In the genomic region with DNA sequence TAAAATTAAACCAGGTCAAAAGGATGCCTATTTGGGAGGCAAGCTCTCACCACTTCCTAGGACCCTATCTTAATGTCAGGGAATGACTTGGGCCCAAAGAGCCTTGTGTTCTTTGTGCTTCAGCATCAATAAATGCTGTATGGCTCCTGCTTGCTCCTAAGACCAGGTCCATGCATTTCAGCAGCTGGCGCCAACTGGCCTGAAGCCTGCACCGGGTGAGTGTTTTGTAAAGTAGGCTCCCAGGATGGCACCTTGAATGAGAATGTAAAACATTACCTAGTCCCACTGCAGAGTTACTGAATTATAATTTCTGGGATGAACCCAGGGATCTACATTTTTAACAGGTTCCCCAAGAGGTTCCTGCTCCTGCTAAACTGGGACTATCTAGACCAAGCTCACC, we compare ENCODE assay signal across 27 cellular contexts. TPM values are rescaled to one million over a fixed set of nuclear protein-coding genes. Genes with fewer than 3 reads are reported as not detected.
"Had no signal": no experiment of that assay in that cellular context is flagged by ENCODE, and none has a peak within 500 bp of the region (broad histone marks: within the 10 kb centered on the region; RNA-seq: fewer than 3 reads in every experiment).

No MANE protein-coding gene starts in this region.

- ATAC-seq: stimulated activated effector memory CD8-positive, alpha-beta T cell treated with anti-CD3 and anti-CD28 coated beads, Interleukin-12 subunit alpha, Interleukin-12 subunit beta, amount 100 ng/mL, for 72 hours; stimulated activated memory B cell treated with anti-CD40 and anti-IgM and Interleukin-4, amounts not matched to agents 10 μg/mL and 1 μg/mL and 100 μg/mL, for 72 hours; stimulated activated naive B cell treated with anti-CD40 and anti-IgM and Interleukin-4, amounts not matched to agents 10 μg/mL and 1 μg/mL and 100 μg/mL, for 72 hours; stimulated activated naive CD8-positive, alpha-beta T cell treated with anti-CD3 and anti-CD28 coated beads, Interleukin-15, amount 100 ng/mL, for 72 hours; stimulated activated naive CD8-positive, alpha-beta T cell treated with anti-CD3 and anti-CD28 coated beads, Interleukin-15, Interleukin-2, amounts not matched to agents 100 U/mL and 50 U/mL, for 24 hours; upper lobe of right lung had no signal

- DNase-seq: stimulated activated CD4-positive, alpha-beta T cell treated with anti-CD3 and anti-CD28 coated beads, Interleukin-2, amount 100 ng/mL, for 48 hours; stimulated activated CD4-positive, alpha-beta T cell treated with anti-CD3 and anti-CD28 coated beads, Interleukin-4, amount 100 ng/mL, for 1 hour; stimulated activated CD4-positive, alpha-beta T cell treated with anti-CD3 and anti-CD28 coated beads, Interleukin-4, amount 100 ng/mL, for 24 hours; stimulated activated CD4-positive, alpha-beta T cell treated with anti-CD3 and anti-CD28 coated beads, Interleukin-4, amount 100 ng/mL, for 4 hours; stimulated activated CD8-positive, alpha-beta memory T cell treated with anti-CD3 and anti-CD28 coated beads, Interleukin-4, amount 100 ng/mL, for 48 hours; stimulated activated naive B cell treated with anti-CD40 and anti-IgM and Interleukin-4, amounts not matched to agents 10 μg/mL and 1 μg/mL and 100 μg/mL, for 72 hours; stimulated activated naive CD4-positive, alpha-beta T cell; stimulated activated naive CD4-positive, alpha-beta T cell treated with Interleukin-2 at 50 U/mL for 16 hours; stimulated activated naive CD8-positive, alpha-beta T cell treated with anti-CD3 and anti-CD28 coated beads, Interleukin-15, amount 100 ng/mL, for 72 hours; stimulated activated naive CD8-positive, alpha-beta T cell treated with anti-CD3 and anti-CD28 coated beads, Interleukin-15, Interleukin-2, amounts not matched to agents 100 U/mL and 50 U/mL, for 24 hours; stomach; substantia nigra; testis; thyroid gland; tibial artery; transverse colon; trophoblast cell; upper lobe of left lung; upper lobe of right lung; uterus had no signal

- H3K4me3 ChIP-seq: stomach, suprapubic skin, testis, thoracic aorta, thyroid gland, tibial artery, tibial nerve, transverse colon, upper lobe of left lung, upper lobe of right lung, uterus, vagina had no signal

- H3K4me1 ChIP-seq: stomach, suprapubic skin, testis, thyroid gland, tibial nerve, transverse colon, upper lobe of right lung, uterus, vagina had no signal

- H3K36me3 ChIP-seq: stomach, suprapubic skin, thoracic aorta, thyroid gland, tibial artery, tibial nerve, transverse colon, upper lobe of left lung, upper lobe of right lung, uterus, vagina had no signal

- H3K27me3 ChIP-seq: stomach, suprapubic skin, testis, thyroid gland, tibial artery, tibial nerve, transverse colon, upper lobe of left lung, uterus, vagina had no signal

- FAIRE-seq: urothelium cell line had no signal

- H3K27ac ChIP-seq: stomach, suprapubic skin, testis, thoracic aorta, thyroid gland, tibial artery, tibial nerve, transverse colon, upper lobe of left lung, upper lobe of right lung, uterus, vagina had no signal

- H3K9me3 ChIP-seq: suprapubic skin, testis, thoracic aorta, thyroid gland, tibial artery, upper lobe of left lung, upper lobe of right lung, uterus, vagina had no signal

RNA-seq across cellular contexts. Expression of a gene that starts 16.1 kb away (rescaled TPM):
- total RNA-seq: vagina had no signal
